11 cellular contexts compared by ENCODE assay signal in the genomic region with DNA sequence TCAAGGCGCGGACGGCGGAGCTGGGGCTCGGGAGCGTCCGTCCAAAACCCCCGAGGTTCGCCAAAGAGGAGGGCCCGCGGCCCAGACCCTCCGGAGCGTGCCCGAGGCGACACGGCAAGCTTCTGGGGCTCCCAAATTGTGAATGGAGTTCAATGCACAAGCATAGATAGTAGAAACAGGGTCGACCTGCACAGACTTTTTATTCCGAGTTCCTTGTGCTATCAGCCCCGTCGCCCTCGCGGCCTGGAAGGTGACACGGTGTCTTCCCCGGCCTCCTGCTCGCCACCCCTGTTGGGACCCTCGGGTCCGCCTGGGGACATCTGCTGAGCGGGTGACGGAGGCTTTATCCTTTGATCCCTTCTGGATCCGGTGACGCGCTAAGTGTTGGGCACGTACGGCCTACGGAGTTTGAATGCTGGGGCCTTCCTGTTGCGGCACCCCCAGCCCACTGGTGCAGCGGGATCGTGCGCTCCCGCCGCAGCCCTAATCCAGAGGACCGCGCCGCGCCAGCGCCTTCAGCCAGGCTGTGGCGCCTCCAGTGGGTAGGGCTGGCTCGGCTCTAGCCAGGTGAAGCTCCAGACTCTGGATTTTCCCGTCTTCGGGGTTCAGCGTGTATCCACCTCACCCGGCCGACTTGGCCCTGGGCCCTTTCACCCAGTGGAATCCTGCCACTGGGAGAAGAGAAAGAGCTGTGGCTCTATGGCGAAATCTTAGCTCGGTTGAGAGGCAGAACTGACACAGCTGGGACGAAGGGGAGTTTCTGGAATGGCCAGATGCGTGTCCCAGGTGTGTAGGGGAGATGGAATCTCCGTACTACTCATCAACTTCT. TPM values are rescaled to one million over a fixed set of nuclear protein-coding genes. Genes with fewer than 3 reads are reported as not detected.
DNase-seq lines count a peak whose midpoint lies in the region; ATAC-seq and TF ChIP-seq lines count a peak whose summit lies in the region.
"Had no signal": no experiment of that assay in that cellular context is flagged by ENCODE, and none has a peak within 500 bp of the region (broad histone marks: within the 10 kb centered on the region; RNA-seq: fewer than 3 reads in every experiment).

No MANE protein-coding gene starts in this region.

- WGBS in spleen, 5 donors = 8 to 19% (median 11%) methylated on average over 47 to 58 of the region's 58 CpGs

- peaks cover 6 to 100% (median 59%) of the 10 kb centered on the region in 7 donors for H3K27me3 ChIP-seq in spleen (replicated peaks in 1 of 7)

- H3K4me3 Mint-ChIP-seq in activated CD4-positive, alpha-beta T cell treated with anti-CD3 and anti-CD28 coated beads for 36 hours = no peak overlapping the region
- H3K4me3 Mint-ChIP-seq in brain = peak overlapping the region; percentile 77 to 81 (median 79)
- H3K4me3 Mint-ChIP-seq: activated CD4-positive, alpha-beta T cell treated with anti-CD3 and anti-CD28 coated beads, Interleukin-2, amount 10 ng/mL, durations not matched to agents 7 days and 5 days had no signal

- DNase-seq in activated CD4-positive, alpha-beta T cell treated with anti-CD3 and anti-CD28 coated beads for 36 hours = peak; percentile 15
- DNase-seq in activated CD4-positive, alpha-beta T cell treated with anti-CD3 and anti-CD28 coated beads for 48 hours = no peak
- DNase-seq in islet precursor cell = peak; percentile 66
- no peak for DNase-seq in spleen
- no peak for DNase-seq in GF-D8 (lab: John Stamatoyannopoulos, UW)
- DNase-seq: activated CD4-positive, alpha-beta T cell treated with anti-CD3 and anti-CD28 coated beads, Interleukin-2, amount 10 ng/mL, durations not matched to agents 7 days and 5 days; SHP77 treated with DMSO at 0.1 percent for 48 hours had no signal

- TF ChIP-seq CTCF in brain (conservative IDR thresholded peaks at IDR 0.05) (peak in 1 of 2 experiments; percentile 21), spleen (IDR thresholded peaks at IDR 0.05 in 8 of 11, conservative IDR thresholded peaks at IDR 0.05 in 3 of 11) (no peak)

- H3K9me3 ChIP-seq in spleen = peaks cover 0 to 4% (median 0%) of the 10 kb centered on the region in 8 donors
- H3K9me3 ChIP-seq: prostate gland had no signal

- H3K9me3 Mint-ChIP-seq in activated CD4-positive, alpha-beta T cell treated with anti-CD3 and anti-CD28 coated beads for 36 hours (ENCODE audit: low read depth) = no peaks in the 10 kb centered on the region
- peaks cover 0 to 17% (median 4%) of the 10 kb centered on the region in 5 experiments for H3K9me3 Mint-ChIP-seq in brain
- H3K9me3 Mint-ChIP-seq: activated CD4-positive, alpha-beta T cell treated with anti-CD3 and anti-CD28 coated beads, Interleukin-2, amount 10 ng/mL, durations not matched to agents 7 days and 5 days had no signal

- H3K4me3 ChIP-seq in spleen = peak overlapping the region in 5 of 8 donors; percentile 21 to 72 (median 41)

- intact Hi-C loops in activated CD4-positive, alpha-beta T cell treated with anti-CD3 and anti-CD28 coated beads for 36 hours (cut with DNase I, micrococcal nuclease) = no loop called here
- intact Hi-C loops in spleen (cut with DNase I; ENCODE audit: low total_unique reads) = no loop called here

- no peak overlapping the region for H3K27ac ChIP-seq in spleen
- H3K27ac ChIP-seq: prostate gland had no signal

- POLR2A ChIA-PET in activated CD4-positive, alpha-beta T cell treated with anti-CD3 and anti-CD28 coated beads for 36 hours (lab: Charles Lee) = no interaction called here

- no peaks in the 10 kb centered on the region for H3K36me3 Mint-ChIP-seq in activated CD4-positive, alpha-beta T cell treated with anti-CD3 and anti-CD28 coated beads for 36 hours (ENCODE audit: low read depth)
- H3K36me3 Mint-ChIP-seq in brain = no peaks in the 10 kb centered on the region

- peaks cover 8 to 34% (median 25%) of the 10 kb centered on the region in 6 donors for H3K4me1 ChIP-seq in spleen
- H3K4me1 ChIP-seq: prostate gland had no signal

- H3K27ac Mint-ChIP-seq in activated CD4-positive, alpha-beta T cell treated with anti-CD3 and anti-CD28 coated beads for 36 hours = no peak overlapping the region
- no peak overlapping the region for H3K27ac Mint-ChIP-seq in brain
- H3K27ac Mint-ChIP-seq: activated CD4-positive, alpha-beta T cell treated with anti-CD3 and anti-CD28 coated beads, Interleukin-2, amount 10 ng/mL, durations not matched to agents 7 days and 5 days had no signal

- H3K4me1 Mint-ChIP-seq in activated CD4-positive, alpha-beta T cell treated with anti-CD3 and anti-CD28 coated beads for 36 hours = peaks cover 7% of the 10 kb centered on the region
- peaks cover 4% of the 10 kb centered on the region for H3K4me1 Mint-ChIP-seq in brain

- no peak for ATAC-seq in activated CD4-positive, alpha-beta T cell treated with anti-CD3 and anti-CD28 coated beads for 36 hours
- ATAC-seq in GM18502 (IDR thresholded peaks at IDR 0.05; ENCODE audit: poor library complexity, unreplicated experiment) = no peak
- ATAC-seq in HG03175 (IDR thresholded peaks at IDR 0.05; ENCODE audit: unreplicated experiment) = no peak

- CTCF ChIA-PET in activated CD4-positive, alpha-beta T cell treated with anti-CD3 and anti-CD28 coated beads for 36 hours (lab: Charles Lee) = interaction anchor here (0.5 to 1.6 kb wide), 8 partner anchors 9 to 422 kb away, joined by 3 to 5 read pairs (median 4); no protein-coding TSS in a partner anchor

- peaks cover 54% of the 10 kb centered on the region for H3K27me3 Mint-ChIP-seq in activated CD4-positive, alpha-beta T cell treated with anti-CD3 and anti-CD28 coated beads for 36 hours
- peaks cover 31% of the 10 kb centered on the region for H3K27me3 Mint-ChIP-seq in brain

- no peak for TF ChIP-seq POLR2A in spleen (IDR thresholded peaks at IDR 0.05)

- H3K36me3 ChIP-seq in spleen = no peaks in the 10 kb centered on the region
- H3K36me3 ChIP-seq: prostate gland had no signal

RNA-seq across cellular contexts. Expression of gene NTN1, which starts 17.0 kb away (rescaled TPM):
- total RNA-seq in activated CD4-positive, alpha-beta T cell treated with anti-CD3 and anti-CD28 coated beads for 36 hours = under 1 TPM; 0.60 to 0.71 TPM
- 2.2 TPM for polyA plus RNA-seq in brain (ENCODE audit: insufficient read depth, low read depth, low replicate concordance)
- under 1 TPM in 5 of 7 donors, not detected in 2; 0.17 to 0.43 (median 0.23) TPM for total RNA-seq in spleen
- polyA plus RNA-seq in spleen = under 1 TPM; 0.07 to 0.38 (median 0.14) TPM

RNA-seq across cellular contexts. Expression of gene PIK3R5, which starts 38.8 kb away (rescaled TPM):
- total RNA-seq in activated CD4-positive, alpha-beta T cell treated with anti-CD3 and anti-CD28 coated beads for 36 hours = 10 to 100 TPM; 20.4 to 29.2 TPM
- polyA plus RNA-seq in brain (ENCODE audit: insufficient read depth, low read depth, low replicate concordance) (0.32 TPM), spleen (10 to 100 TPM in 2 of 3 donors, 1 to 10 TPM in 1; 8.5 to 18.2 (median 12.3) TPM)
- total RNA-seq in spleen = 100 to 1,000 TPM in 1 of 7 donors, 10 to 100 TPM in 6; 46.1 to 110 (median 79.1) TPM

Comparison
In these comparisons a context has a peak if more than half of its experiments do, and no peak if none do; other contexts are left out.
1. DNase-seq: peak in activated CD4-positive, alpha-beta T cell treated with anti-CD3 and anti-CD28 coated beads for 36 hours (single experiment) and islet precursor cell (single experiment); none in activated CD4-positive, alpha-beta T cell treated with anti-CD3 and anti-CD28 coated beads for 48 hours (single experiment), spleen (single experiment) and GF-D8 (single experiment).